In genomic region chr3:17643691-17644090, GRCh38 we compare ENCODE assay signal across 2 cellular contexts.
TF ChIP-seq lines count a peak whose summit lies in the region.

No MANE protein-coding gene starts in this region.

TF ChIP-seq in IMR-90, 13 proteins besides CTCF, POLR2A, EP300 and RAD21 (continued from another document):
- TF ChIP-seq CEBPB (IDR thresholded peaks at IDR 0.05; ENCODE audit: low read depth, low read length), result peak; percentile 61; the same call in 1 of the 2 replicates

TF ChIP-seq in neural cell, 6 proteins besides CTCF, POLR2A, EP300 and RAD21:
- TF ChIP-seq REST (IDR thresholded peaks at IDR 0.05; ENCODE audit: borderline replicate concordance) (no peak), POLR2AphosphoS5 (IDR thresholded peaks at IDR 0.05) (no peak), MXI1 (conservative IDR thresholded peaks at IDR 0.05; ENCODE audit: poor library complexity, severe bottlenecking) (no peak), EZH2 (IDR thresholded peaks at IDR 0.05; ENCODE audit: borderline replicate concordance, insufficient read depth, low read length, poor library complexity, severe bottlenecking) (no peak), SMC3 (conservative IDR thresholded peaks at IDR 0.05; ENCODE audit: poor library complexity) (no peak), TAF1 (IDR thresholded peaks at IDR 0.05; ENCODE audit: low read depth) (no peak)
TF ChIP-seq in neural cell: peak in this region for 0.
